15 cellular contexts compared by ENCODE assay signal in genomic region chr20:56360899-56361199, GRCh38. TPM values are rescaled to one million over a fixed set of nuclear protein-coding genes. Genes with fewer than 3 reads are reported as not detected.
A peak's percentile ranks its signal among the peaks of the same experiment; 100 is the strongest.
DNase-seq lines count a peak whose midpoint lies in the region; ATAC-seq and TF ChIP-seq lines count a peak whose summit lies in the region.
"Had no signal": no experiment of that assay in that cellular context is flagged by ENCODE, and none has a peak within 500 bp of the region (broad histone marks: within the 10 kb centered on the region; RNA-seq: fewer than 3 reads in every experiment).

No MANE protein-coding gene starts in this region.

- H3K27ac ChIP-seq in VCaP = peak overlapping the region; percentile 88; the same call in 1 of the 2 replicates
- no peak overlapping the region for H3K27ac ChIP-seq in iPS-20b (ENCODE audit: low read length)
- no peak overlapping the region for H3K27ac ChIP-seq in smooth muscle cell (ENCODE audit: low read depth)
- H3K27ac ChIP-seq: PC-9 had no signal

- no peak overlapping the region for H3K9ac ChIP-seq in iPS-20b (ENCODE audit: low read depth, low read length)
- H3K9ac ChIP-seq in smooth muscle cell (ENCODE audit: low read depth) = no peak overlapping the region

- peaks cover 8% of the 10 kb centered on the region for H3F3A ChIP-seq in smooth muscle cell (ENCODE audit: low read depth)

- peak overlapping the region; percentile 100 for H3K4me2 ChIP-seq in smooth muscle cell
- H3K4me2 ChIP-seq: PC-9 had no signal

- H3K4me1 ChIP-seq in iPS-20b (ENCODE audit: insufficient read depth, low read length) = peaks cover 18% of the 10 kb centered on the region
- H3K4me1 ChIP-seq in smooth muscle cell (ENCODE audit: low read depth) = peaks cover 17% of the 10 kb centered on the region

- no peak for TF ChIP-seq CTCF in VCaP (conservative IDR thresholded peaks at IDR 0.05)
- no peak for TF ChIP-seq CTCF in smooth muscle cell (IDR thresholded peaks at IDR 0.05; ENCODE audit: borderline replicate concordance, insufficient read depth, poor library complexity, severe bottlenecking)

- peaks cover 26% of the 10 kb centered on the region for H3K79me2 ChIP-seq in smooth muscle cell (ENCODE audit: low read depth)

- H2AFZ ChIP-seq in smooth muscle cell (ENCODE audit: low read depth) = no peak overlapping the region
- H2AFZ ChIP-seq: PC-9 had no signal

- H3K4me3 ChIP-seq in iPS-20b (ENCODE audit: low read length) = peak overlapping the region; percentile 86; the same call in 1 of the 2 replicates
- no peak overlapping the region for H3K4me3 ChIP-seq in smooth muscle cell
- H3K4me3 ChIP-seq: PC-9 had no signal

- H3K4me1 Mint-ChIP-seq in activated T-cell treated with anti-CD3 and anti-CD28 coated beads, Interleukin-2, amount 50 U/mL, for 72 hours (ENCODE audit: low read depth) = peaks cover 15% of the 10 kb centered on the region
- H3K4me1 Mint-ChIP-seq in activated T-cell treated with anti-CD3 and anti-CD28 coated beads, Interleukin-2, amount 50 U/mL, for 24 hours (ENCODE audit: low read depth) = peaks cover 21% of the 10 kb centered on the region

- DNase-seq in activated T-cell treated with anti-CD3 and anti-CD28 coated beads, Interleukin-2, amount 50 U/mL, for 72 hours = no peak
- no peak for DNase-seq in activated T-cell treated with anti-CD3 and anti-CD28 coated beads, Interleukin-2, amount 50 U/mL, for 24 hours
- no peak for DNase-seq in smooth muscle cell (lab: John Stamatoyannopoulos, UW; ENCODE audit: unreplicated experiment)
- DNase-seq in activated CD4-positive, alpha-beta T cell treated with anti-CD3 and anti-CD28 coated beads for 48 hours = no peak
- no peak for DNase-seq in nucleus accumbens (lab: John Stamatoyannopoulos, UW)
- DNase-seq: ACHN; activated CD4-positive, alpha-beta T cell treated with anti-CD3 and anti-CD28 coated beads, Interleukin-2, amount 50 U/mL, for 4 hours; activated gamma-delta T cell treated with Interleukin-2 at 50 U/mL for 16 hours; PC-9; T-helper 9 cell had no signal

- H3K36me3 Mint-ChIP-seq in activated T-cell treated with anti-CD3 and anti-CD28 coated beads, Interleukin-2, amount 50 U/mL, for 72 hours (ENCODE audit: insufficient read depth in 2 of 2) = no peaks in the 10 kb centered on the region
- H3K36me3 Mint-ChIP-seq in activated T-cell treated with anti-CD3 and anti-CD28 coated beads, Interleukin-2, amount 50 U/mL, for 24 hours (ENCODE audit: low read depth) = peaks cover 4% of the 10 kb centered on the region

- H4K20me1 ChIP-seq in smooth muscle cell (ENCODE audit: low read depth) = peaks cover 35% of the 10 kb centered on the region

- H3K9me3 ChIP-seq in iPS-20b (ENCODE audit: insufficient read depth, low read depth, low read length) = no peaks in the 10 kb centered on the region
- no peaks in the 10 kb centered on the region for H3K9me3 ChIP-seq in smooth muscle cell (replicated peaks; ENCODE audit: low read depth)
- H3K9me3 ChIP-seq: ovary had no signal

- no peak overlapping the region for H3K27ac Mint-ChIP-seq in activated T-cell treated with anti-CD3 and anti-CD28 coated beads, Interleukin-2, amount 50 U/mL, for 72 hours
- H3K27ac Mint-ChIP-seq in activated T-cell treated with anti-CD3 and anti-CD28 coated beads, Interleukin-2, amount 50 U/mL, for 24 hours = no peak overlapping the region

- H3K9me3 Mint-ChIP-seq in activated T-cell treated with anti-CD3 and anti-CD28 coated beads, Interleukin-2, amount 50 U/mL, for 72 hours = no peaks in the 10 kb centered on the region
- H3K9me3 Mint-ChIP-seq in activated T-cell treated with anti-CD3 and anti-CD28 coated beads, Interleukin-2, amount 50 U/mL, for 24 hours = no peaks in the 10 kb centered on the region

- ATAC-seq in activated T-cell treated with anti-CD3 and anti-CD28 coated beads, Interleukin-2, amount 50 U/mL, for 72 hours (replicated peaks in 1 of 2) = no peak
- no peak for ATAC-seq in GM18907 (IDR thresholded peaks at IDR 0.05; ENCODE audit: unreplicated experiment)

- 64% methylated on average over 8 of the region's 8 CpGs for WGBS in smooth muscle cell (ENCODE audit: low lambda C conversion rate)

- H3K27me3 ChIP-seq in iPS-20b (ENCODE audit: insufficient read depth, low read length) (peaks cover 16% of the 10 kb centered on the region), smooth muscle cell (ENCODE audit: low read depth) (no peaks in the 10 kb centered on the region)
- H3K27me3 ChIP-seq: ovary had no signal

- peak overlapping the region; percentile 4 to 15 for H3K4me3 Mint-ChIP-seq in activated T-cell treated with anti-CD3 and anti-CD28 coated beads, Interleukin-2, amount 50 U/mL, for 72 hours
- H3K4me3 Mint-ChIP-seq in activated T-cell treated with anti-CD3 and anti-CD28 coated beads, Interleukin-2, amount 50 U/mL, for 24 hours = no peak overlapping the region

- H3K27me3 Mint-ChIP-seq in activated T-cell treated with anti-CD3 and anti-CD28 coated beads, Interleukin-2, amount 50 U/mL, for 72 hours (ENCODE audit: low read depth) = no peaks in the 10 kb centered on the region
- no peaks in the 10 kb centered on the region for H3K27me3 Mint-ChIP-seq in activated T-cell treated with anti-CD3 and anti-CD28 coated beads, Interleukin-2, amount 50 U/mL, for 24 hours

- H3K36me3 ChIP-seq in iPS-20b (ENCODE audit: insufficient read depth, low read depth, low read length) (no peaks in the 10 kb centered on the region), smooth muscle cell (ENCODE audit: low read depth) (no peaks in the 10 kb centered on the region)
- H3K36me3 ChIP-seq: ovary had no signal

RNA-seq across cellular contexts. Expression of gene FAM210B, which starts 2.1 kb away (rescaled TPM):
- total RNA-seq in activated T-cell treated with anti-CD3 and anti-CD28 coated beads, Interleukin-2, amount 50 U/mL, for 72 hours = 1 to 10 TPM; 4.6 to 4.9 TPM
- 32.3 and 38.2 TPM in 2 replicates for total RNA-seq in smooth muscle cell
- polyA plus RNA-seq in smooth muscle cell = 32.0 and 43.7 TPM in 2 replicates

RNA-seq across cellular contexts. Expression of gene AURKA, which starts 31.2 kb away (rescaled TPM):
- 100 to 1,000 TPM; 110 to 142 TPM for total RNA-seq in activated T-cell treated with anti-CD3 and anti-CD28 coated beads, Interleukin-2, amount 50 U/mL, for 72 hours
- 9.2 and 12.7 TPM in 2 replicates for total RNA-seq in smooth muscle cell
- 13.8 and 13.9 TPM in 2 replicates for polyA plus RNA-seq in smooth muscle cell

RNA-seq across cellular contexts. Expression of gene CSTF1, which starts 31.6 kb away (rescaled TPM):
- total RNA-seq in activated T-cell treated with anti-CD3 and anti-CD28 coated beads, Interleukin-2, amount 50 U/mL, for 72 hours = 10 to 100 TPM; 63.7 to 74.5 TPM
- total RNA-seq in smooth muscle cell = 38.5 and 52.4 TPM in 2 replicates
- polyA plus RNA-seq in smooth muscle cell = 21.6 and 27.8 TPM in 2 replicates

RNA-seq across cellular contexts. Expression of gene CASS4, which starts 51.2 kb away (rescaled TPM):
- 1 to 10 TPM; 3.5 to 6.9 TPM for total RNA-seq in activated T-cell treated with anti-CD3 and anti-CD28 coated beads, Interleukin-2, amount 50 U/mL, for 72 hours
- total RNA-seq in smooth muscle cell = 0.22 TPM in 1 of 2 replicates, not detected in the other
- polyA plus RNA-seq in smooth muscle cell = 0.07 and 0.34 TPM in 2 replicates
- total RNA-seq: bronchial epithelial cell had no signal
